33 cellular contexts compared by ENCODE assay signal in the genomic region with DNA sequence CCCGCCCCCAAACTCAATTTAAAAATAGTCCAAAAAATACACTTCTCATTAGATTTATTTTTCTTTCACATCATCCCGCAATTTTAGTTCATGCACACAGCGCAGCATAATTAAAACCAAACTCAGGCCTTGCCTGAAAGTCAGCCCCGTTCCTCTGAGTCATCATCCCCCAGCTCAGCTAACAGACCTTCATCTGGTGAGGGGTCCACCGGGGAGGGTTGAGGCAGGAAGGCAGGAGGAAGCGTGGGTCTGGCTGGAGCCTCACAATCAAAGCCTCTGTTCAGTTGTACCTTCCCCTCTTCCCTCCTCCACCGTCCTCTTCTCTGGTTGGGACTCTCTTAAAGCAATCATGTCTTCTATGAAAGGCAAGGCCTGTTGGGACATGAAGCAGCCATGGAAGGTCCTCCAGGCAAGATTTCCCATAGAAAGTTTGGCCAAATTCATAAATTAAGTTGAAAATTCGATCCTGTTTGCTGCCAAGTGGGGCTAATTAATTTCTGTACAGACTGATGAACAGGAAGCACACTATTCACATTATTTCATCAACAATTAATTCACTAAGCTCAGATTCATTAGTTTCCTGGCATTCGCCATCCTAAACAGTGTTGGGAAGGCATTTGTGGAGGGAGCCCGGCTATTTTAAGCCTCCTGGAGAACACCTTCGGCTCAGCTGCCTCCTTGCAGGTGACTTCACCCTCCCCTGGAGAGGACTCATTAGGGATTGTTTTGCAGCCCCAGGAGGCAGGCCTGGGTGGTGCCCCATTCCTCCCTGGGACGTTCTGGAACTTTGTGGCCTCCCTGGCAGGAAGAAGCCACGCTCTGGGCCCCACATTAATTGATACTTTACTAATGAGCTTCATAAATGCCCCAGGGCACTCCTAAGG.
A peak's percentile ranks its signal among the peaks of the same experiment; 100 is the strongest.
DNase-seq lines count a peak whose midpoint lies in the region; ATAC-seq and TF ChIP-seq lines count a peak whose summit lies in the region.
"Had no signal": no experiment of that assay in that cellular context is flagged by ENCODE, and none has a peak within 500 bp of the region (broad histone marks: within the 10 kb centered on the region; RNA-seq: fewer than 3 reads in every experiment).

No MANE protein-coding gene starts in this region.

- H3K4me3 ChIP-seq in IMR-90 (ENCODE audit: insufficient read depth, low read depth, low read length) (no peak overlapping the region), smooth muscle cell (no peak overlapping the region)
- H3K4me3 ChIP-seq: heart left ventricle, lower lobe of right lung, SJCRH30, thoracic aorta had no signal

- peak overlapping the region; percentile 48 for H2AK9ac ChIP-seq in IMR-90 (replicated peaks; ENCODE audit: low read depth, low read length, poor library complexity)

- no peak overlapping the region for H3K18ac ChIP-seq in IMR-90 (ENCODE audit: low read depth, low read length)

- no peak overlapping the region for H2BK20ac ChIP-seq in IMR-90 (ENCODE audit: low read depth, low read length)

- TF ChIP-seq CTCF in IMR-90 (conservative IDR thresholded peaks at IDR 0.05; ENCODE audit: low read depth, low read length) (no peak), MCF 10A (IDR thresholded peaks at IDR 0.05; ENCODE audit: unreplicated experiment) (no peak), foreskin keratinocyte (conservative IDR thresholded peaks at IDR 0.05) (peak; percentile 21), smooth muscle cell (IDR thresholded peaks at IDR 0.05; ENCODE audit: borderline replicate concordance, insufficient read depth, poor library complexity, severe bottlenecking) (no peak)

- in situ Hi-C loops in IMR-90 (cut with MboI; ENCODE audit: low sequenced_read_pairs): no loop called here

- H3K9me3 ChIP-seq in IMR-90 (ENCODE audit: control insufficient read depth, insufficient read depth, low read length): no peaks in the 10 kb centered on the region
- no peaks in the 10 kb centered on the region for H3K9me3 ChIP-seq in smooth muscle cell (replicated peaks; ENCODE audit: low read depth)
- H3K9me3 ChIP-seq: BE2C, lower lobe of right lung, SJCRH30, thoracic aorta had no signal

- H3K9me3 Mint-ChIP-seq in MCF 10A (ENCODE audit: unreplicated experiment): no peaks in the 10 kb centered on the region
- H3K9me3 Mint-ChIP-seq: activated CD4-positive, alpha-beta T cell treated with anti-CD3 and anti-CD28 coated beads, Interleukin-2, amount 10 ng/mL, durations not matched to agents 24 days and 14 days; activated naive CD4-positive, alpha-beta T cell treated with anti-CD3 and anti-CD28 coated beads, Interleukin-2, amount 50 U/mL, for 24 hours; activated T-helper 2 cell treated with anti-CD3 and anti-CD28 coated beads, Interferon-gamma antibody, Interleukin-2, Interleukin-4, amounts not matched to agents 10 μg/mL and 5 μg/mL and 100 μg/mL, durations not matched to agents 14 hours and 24 hours and 36 hours; nephron; stimulated activated naive CD8-positive, alpha-beta T cell treated with anti-CD3 and anti-CD28 coated beads, Interleukin-15, Interleukin-2, amounts not matched to agents 100 ng/mL and 50 ng/mL, for 24 hours had no signal

- no peak overlapping the region for H3K14ac ChIP-seq in IMR-90 (replicated peaks; ENCODE audit: low read depth, low read length)

- DNase-seq in IMR-90 (no peak), MCF 10A (ENCODE audit: unreplicated experiment) (no peak), foreskin keratinocyte (peak in 1 of 2 donors; percentile 69), smooth muscle cell (lab: John Stamatoyannopoulos, UW; ENCODE audit: unreplicated experiment) (no peak), ecto neural progenitor cell (ENCODE audit: low spot score) (no peak), NCI-H69 (lab: John Stamatoyannopoulos, UW) (no peak)
- no peak for DNase-seq in stimulated activated CD4-positive, alpha-beta T cell treated with anti-CD3 and anti-CD28 coated beads, Interleukin-1b, Interleukin-23, amount 100 ng/mL, for 48 hours
- DNase-seq: activated CD4-positive, alpha-beta T cell treated with anti-CD3 and anti-CD28 coated beads, Interleukin-2, amount 10 ng/mL, durations not matched to agents 24 days and 14 days; activated CD8-positive, alpha-beta memory T cell treated with anti-CD3 and anti-CD28 coated beads for 24 hours; activated T-cell treated with anti-CD3 and anti-CD28 coated beads for 4 hours; amygdala; BE2C; DMS 273 treated with DMSO at 0.1 percent for 48 hours; effector CD4-positive, alpha-beta T cell; EL; H7; heart left ventricle; lower lobe of right lung; MV-4-11; NCI-H1436 treated with DMSO at 0.1 percent for 48 hours; NCI-H2081 treated with DMSO at 0.1 percent for 48 hours; NCI-H226; NCI-H748 treated with DMSO at 0.1 percent for 48 hours; SJCRH30; stimulated activated CD4-positive, alpha-beta T cell treated with anti-CD3 and anti-CD28 coated beads, Interleukin-2, amount 100 ng/mL, for 24 hours; T1000; WERI-Rb-1 had no signal

- no peaks in the 10 kb centered on the region for H3F3A ChIP-seq in smooth muscle cell (ENCODE audit: low read depth)

- no peaks in the 10 kb centered on the region for H3K27me3 Mint-ChIP-seq in MCF 10A (ENCODE audit: insufficient read depth, unreplicated experiment)

- no peak for TF ChIP-seq RAD21 in IMR-90 (IDR thresholded peaks at IDR 0.05; ENCODE audit: low read length)

- no peaks in the 10 kb centered on the region for H3K36me3 Mint-ChIP-seq in MCF 10A (ENCODE audit: insufficient read depth, unreplicated experiment)
- H3K36me3 Mint-ChIP-seq: activated naive CD4-positive, alpha-beta T cell treated with anti-CD3 and anti-CD28 coated beads, Interleukin-2, amount 50 U/mL, for 24 hours had no signal

- no TSS peak for BruUV-seq in IMR-90 (replicated peaks; lab: Mats Ljungman, UMichigan)
- no TSS peak for BruUV-seq in MCF 10A (replicated peaks; lab: Mats Ljungman, UMichigan)

- H3K36me3 ChIP-seq in IMR-90 (ENCODE audit: control insufficient read depth, insufficient read depth, low read length) (no peaks in the 10 kb centered on the region), smooth muscle cell (ENCODE audit: low read depth) (no peaks in the 10 kb centered on the region)
- H3K36me3 ChIP-seq: BE2C, heart left ventricle, lower lobe of right lung, SJCRH30, thoracic aorta, WERI-Rb-1 had no signal

- H4K5ac ChIP-seq in IMR-90 (ENCODE audit: low read depth, low read length): no peak overlapping the region

- H3K79me2 ChIP-seq in smooth muscle cell (ENCODE audit: low read depth): no peaks in the 10 kb centered on the region
- H3K79me2 ChIP-seq: parathyroid adenoma had no signal

- H3K79me1 ChIP-seq in IMR-90 (ENCODE audit: low read depth in 1 of 2, low read length in 2 of 2): no peaks in the 10 kb centered on the region

- H3K23ac ChIP-seq in IMR-90 (ENCODE audit: low read depth, low read length): no peak overlapping the region

- H2BK120ac ChIP-seq in IMR-90 (ENCODE audit: low read depth, low read length): no peak overlapping the region

- no peak overlapping the region for H3K27ac ChIP-seq in IMR-90 (ENCODE audit: insufficient read depth, low read length)
- H3K27ac ChIP-seq in foreskin keratinocyte: peak overlapping the region; percentile 58
- H3K27ac ChIP-seq in smooth muscle cell (ENCODE audit: low read depth): no peak overlapping the region
- H3K27ac ChIP-seq: heart left ventricle, lower lobe of right lung, parathyroid adenoma, SJCRH30, thoracic aorta, WERI-Rb-1 had no signal

- TF ChIP-seq POLR2A in IMR-90 (IDR thresholded peaks at IDR 0.05; ENCODE audit: low read depth, low read length): no peak

- H3K4me2 ChIP-seq in IMR-90 (ENCODE audit: low read depth, low read length): no peak overlapping the region
- H3K4me2 ChIP-seq in smooth muscle cell: no peak overlapping the region

- ATAC-seq in IMR-90 (ENCODE audit: low read depth): no peak
- peak; percentile 68 for ATAC-seq in foreskin keratinocyte
- ATAC-seq: heart left ventricle, lower lobe of right lung had no signal

- no peak overlapping the region for H4K8ac ChIP-seq in IMR-90 (ENCODE audit: low read depth in 2 of 2, low read length in 2 of 2)

- intact Hi-C loops in IMR-90 (cut with micrococcal nuclease) (no loop called here), MCF 10A (cut with micrococcal nuclease) (loop anchor here (5.0 kb wide), 1 partner anchor 34 kb away; no protein-coding TSS in a partner anchor)

- no peak overlapping the region for H3K9ac ChIP-seq in IMR-90 (ENCODE audit: low read depth, low read length)
- no peak overlapping the region for H3K9ac ChIP-seq in smooth muscle cell (ENCODE audit: low read depth)
- H3K9ac ChIP-seq: parathyroid adenoma had no signal

- peaks cover 4% of the 10 kb centered on the region; the same call in 1 of the 2 replicates for H3K27me3 ChIP-seq in IMR-90 (ENCODE audit: control insufficient read depth, insufficient read depth, low read length)
- no peaks in the 10 kb centered on the region for H3K27me3 ChIP-seq in foreskin keratinocyte
- no peaks in the 10 kb centered on the region for H3K27me3 ChIP-seq in smooth muscle cell (ENCODE audit: low read depth)

- 53 to 100% methylated on average over 1 to 6 of the region's 13 CpGs for WGBS in IMR-90 (ENCODE audit: extremely low coverage in 2 of 2, insufficient read length in 1 of 2), 2 experiments
- WGBS in smooth muscle cell (ENCODE audit: low lambda C conversion rate): 58% methylated on average over 13 of the region's 13 CpGs

- no peak overlapping the region for H3K4me3 Mint-ChIP-seq in MCF 10A (ENCODE audit: unreplicated experiment)
- H3K4me3 Mint-ChIP-seq: activated CD4-positive, alpha-beta T cell treated with anti-CD3 and anti-CD28 coated beads, Interleukin-2, amount 10 ng/mL, durations not matched to agents 24 days and 14 days; activated naive CD4-positive, alpha-beta T cell treated with anti-CD3 and anti-CD28 coated beads, Interleukin-2, amount 50 U/mL, for 24 hours; nephron; stimulated activated naive CD8-positive, alpha-beta T cell treated with anti-CD3 and anti-CD28 coated beads, Interleukin-15, Interleukin-2, amounts not matched to agents 100 ng/mL and 50 ng/mL, for 24 hours had no signal

- no peak overlapping the region for H4K91ac ChIP-seq in IMR-90 (ENCODE audit: insufficient read depth, low read depth, low read length)

- H2BK15ac ChIP-seq in IMR-90 (ENCODE audit: low read depth, low read length): no peak overlapping the region

- POLR2A ChIA-PET in IMR-90 (lab: Charles Lee; ENCODE audit: unreplicated experiment) (no interaction called here), MCF 10A (lab: Yijun Ruan, JAX) (interaction anchor here (0.5 to 1.6 kb wide), 8 partner anchors 9 to 86 kb away, joined by 3 to 9 read pairs (median 4); no protein-coding TSS in a partner anchor)

- H3K27ac Mint-ChIP-seq in MCF 10A (ENCODE audit: low read depth, unreplicated experiment): peak overlapping the region; percentile 63
- H3K27ac Mint-ChIP-seq: activated CD4-positive, alpha-beta T cell treated with anti-CD3 and anti-CD28 coated beads, Interleukin-2, amount 10 ng/mL, durations not matched to agents 24 days and 14 days; activated naive CD4-positive, alpha-beta T cell treated with anti-CD3 and anti-CD28 coated beads, Interleukin-2, amount 50 U/mL, for 24 hours; activated T-helper 2 cell treated with anti-CD3 and anti-CD28 coated beads, Interferon-gamma antibody, Interleukin-2, Interleukin-4, amounts not matched to agents 10 μg/mL and 5 μg/mL and 100 μg/mL, durations not matched to agents 14 hours and 24 hours and 36 hours; nephron; stimulated activated naive CD8-positive, alpha-beta T cell treated with anti-CD3 and anti-CD28 coated beads, Interleukin-15, Interleukin-2, amounts not matched to agents 100 ng/mL and 50 ng/mL, for 24 hours had no signal

- H4K20me1 ChIP-seq in IMR-90 (ENCODE audit: insufficient read depth, low read length) (no peaks in the 10 kb centered on the region), smooth muscle cell (ENCODE audit: low read depth) (no peaks in the 10 kb centered on the region)

- H2AK5ac ChIP-seq in IMR-90 (ENCODE audit: low read depth, low read length): no peak overlapping the region

- H3K56ac ChIP-seq in IMR-90 (ENCODE audit: extremely low read depth, insufficient read depth, low read length): no peak overlapping the region

- no peak overlapping the region for H2AFZ ChIP-seq in IMR-90 (replicated peaks; ENCODE audit: low read length, poor library complexity)
- H2AFZ ChIP-seq in smooth muscle cell (ENCODE audit: low read depth): peak overlapping the region; percentile 59
- H2AFZ ChIP-seq: parathyroid adenoma had no signal

- CTCF ChIA-PET in IMR-90 (lab: Yijun Ruan, JAX): no interaction called here
- CTCF ChIA-PET in MCF 10A (lab: Yijun Ruan, JAX): interaction anchor here (0.7 to 1.6 kb wide), 5 partner anchors 36 to 109 kb away, joined by 3 to 7 read pairs (median 4); partner anchors contain the start of gene SH3GL3

- H3K4me1 ChIP-seq in IMR-90 (ENCODE audit: control insufficient read depth, insufficient read depth, low read length) (no peaks in the 10 kb centered on the region), foreskin keratinocyte (peaks cover 16% of the 10 kb centered on the region), smooth muscle cell (ENCODE audit: low read depth) (no peaks in the 10 kb centered on the region)
- H3K4me1 ChIP-seq: BE2C, heart left ventricle, lower lobe of right lung, parathyroid adenoma, SJCRH30 had no signal

- H2BK5ac ChIP-seq in IMR-90 (ENCODE audit: low read depth, low read length, poor library complexity, severe bottlenecking): no peak overlapping the region

- no peaks in the 10 kb centered on the region for H3K9me1 ChIP-seq in IMR-90 (ENCODE audit: insufficient read depth, low read length)

- H3K4ac ChIP-seq in IMR-90 (ENCODE audit: low read depth, low read length): no peak overlapping the region

- dilution Hi-C loops in IMR-90 (cut with HindIII; ENCODE audit: low sequenced_read_pairs, unreplicated experiment): no loop called here

- peaks cover 22% of the 10 kb centered on the region for H3K4me1 Mint-ChIP-seq in MCF 10A (ENCODE audit: insufficient read depth, unreplicated experiment)
- H3K4me1 Mint-ChIP-seq: activated CD4-positive, alpha-beta T cell treated with anti-CD3 and anti-CD28 coated beads, Interleukin-2, amount 10 ng/mL, durations not matched to agents 24 days and 14 days; activated naive CD4-positive, alpha-beta T cell treated with anti-CD3 and anti-CD28 coated beads, Interleukin-2, amount 50 U/mL, for 24 hours; nephron had no signal
